Comparison of ENCODE assay signal across 26 cellular contexts in genomic region chr2:221407765-221408164, GRCh38.
"Had no signal": no experiment of that assay in that cellular context is flagged by ENCODE, and none has a peak within 500 bp of the region (broad histone marks: within the 10 kb centered on the region; RNA-seq: fewer than 3 reads in every experiment).

No MANE protein-coding gene starts in this region.

- ATAC-seq: effector memory CD8-positive, alpha-beta T cell; esophagus mucosa; foreskin keratinocyte; gastrocnemius medialis; gastroesophageal sphincter; heart left ventricle; heart right ventricle had no signal

- FAIRE-seq: colon, endometrium, endothelial cell of umbilical vein, frontal cortex had no signal

- H3K4me3 Mint-ChIP-seq: dendritic cell treated with granulocyte-macrophage colony-stimulating factor and Interleukin-4, amounts not matched to agents 40 ng/mL and 50 ng/mL, for 4 days; effector memory CD8-positive, alpha-beta T cell; endodermal cell had no signal

- H3K27ac Mint-ChIP-seq: dendritic cell treated with granulocyte-macrophage colony-stimulating factor and Interleukin-4, amounts not matched to agents 40 ng/mL and 50 ng/mL, for 4 days; effector memory CD8-positive, alpha-beta T cell; endodermal cell had no signal

- H3K9me3 Mint-ChIP-seq: effector memory CD8-positive, alpha-beta T cell had no signal

- H3K27me3 Mint-ChIP-seq: dendritic cell treated with granulocyte-macrophage colony-stimulating factor and Interleukin-4, amounts not matched to agents 40 ng/mL and 50 ng/mL, for 4 days had no signal

- DNase-seq: colonic mucosa; cortex of kidney; dermis blood vessel endothelial cell; dorsolateral prefrontal cortex; effector CD4-positive, alpha-beta T cell; effector CD8-positive, alpha-beta T cell; effector memory CD4-positive, alpha-beta T cell; effector memory CD8-positive, alpha-beta T cell; endodermal cell; erythroblast; esophagus squamous epithelium; foreskin fibroblast; foreskin keratinocyte; foreskin melanocyte; gastrocnemius medialis; glutamatergic neuron; head of caudate nucleus; heart left ventricle; heart right ventricle had no signal
